In the genomic region with DNA sequence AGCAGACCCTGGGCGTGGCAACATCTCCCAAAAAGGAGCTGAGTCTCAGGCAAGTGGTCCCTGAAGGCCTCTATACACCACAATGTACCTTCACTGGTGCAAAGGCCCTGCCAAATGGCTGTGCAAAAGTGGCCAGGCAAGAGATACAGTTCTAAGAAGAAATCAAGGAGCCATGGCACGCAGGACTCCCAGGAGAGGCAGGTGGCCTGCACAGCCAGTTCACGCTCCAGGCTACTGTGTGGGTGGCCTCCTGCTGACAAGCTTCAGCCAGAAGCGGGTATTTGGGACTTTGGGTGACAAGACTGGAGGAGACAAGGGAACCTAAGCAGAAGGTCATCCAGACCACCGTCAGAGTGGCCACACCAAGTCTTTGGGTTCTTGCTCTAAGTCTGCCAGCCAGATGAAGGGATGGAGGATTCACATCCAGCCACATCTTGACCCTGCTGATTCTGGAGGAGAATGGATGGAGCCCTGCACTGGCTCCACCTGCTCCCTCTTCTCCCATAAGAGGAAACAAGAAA, we compare ENCODE assay signal across 10 cellular contexts. TPM values are rescaled to one million over a fixed set of nuclear protein-coding genes. Genes with fewer than 3 reads are reported as not detected.
DNase-seq lines count a peak whose midpoint lies in the region; ATAC-seq and TF ChIP-seq lines count a peak whose summit lies in the region.
"Had no signal": no experiment of that assay in that cellular context is flagged by ENCODE, and none has a peak within 500 bp of the region (broad histone marks: within the 10 kb centered on the region; RNA-seq: fewer than 3 reads in every experiment).

No MANE protein-coding gene starts in this region.

- peaks cover 0 to 20% (median 7%) of the 10 kb centered on the region in 11 experiments; a peak in 13 of 22 replicates for H3K9me3 ChIP-seq in BLaER1 treated with 17β-estradiol and CSF1 and Interleukin-3, amounts not matched to agents 10 nM and 100 nM (replicated peaks in 1 of 11)
- no peaks in the 10 kb centered on the region for H3K9me3 ChIP-seq in HCT116 (ENCODE audit: control insufficient read depth in 1 of 2, insufficient read depth in 1 of 2, low read depth in 1 of 2, low read length in 2 of 2)
- no peaks in the 10 kb centered on the region for H3K9me3 ChIP-seq in trophoblast cell (ENCODE audit: insufficient read depth, low read depth, low read length)
- H3K9me3 ChIP-seq: SK-N-SH had no signal

- H4K12ac ChIP-seq in trophoblast cell (ENCODE audit: low read depth, low read length), result no peak overlapping the region

- no peak for TF ChIP-seq RAD21 in HCT116 (IDR thresholded peaks at IDR 0.05; ENCODE audit: low read depth)

- peak overlapping the region; percentile 61 for H2BK120ac ChIP-seq in trophoblast cell (ENCODE audit: insufficient read depth, low read length, poor library complexity)

- WGBS in trophoblast cell (ENCODE audit: extremely low coverage, insufficient coverage, insufficient read length), result no CpG with 5 or more reads among the region's 5 CpGs

- no TSS peak for BruUV-seq in HCT116 (replicated peaks; lab: Mats Ljungman, UMichigan)

- peak overlapping the region; percentile 92 to 99 (median 98); a peak in 19 of 22 replicates for H3K9ac ChIP-seq in BLaER1 treated with 17β-estradiol and CSF1 and Interleukin-3, amounts not matched to agents 10 nM and 100 nM
- H3K9ac ChIP-seq in HCT116 (ENCODE audit: low read length) (no peak overlapping the region), trophoblast cell (ENCODE audit: low read length) (no peak overlapping the region)

- H3K4me1 ChIP-seq in BLaER1 treated with 17β-estradiol and CSF1 and Interleukin-3, amounts not matched to agents 10 nM and 100 nM, result peaks cover 56 to 86% (median 67%) of the 10 kb centered on the region in 10 experiments
- H3K4me1 ChIP-seq in HCT116 (ENCODE audit: control insufficient read depth in 1 of 2, insufficient read depth in 2 of 2, low read length in 2 of 2), result peaks cover 52 to 57% of the 10 kb centered on the region in 2 experiments
- peaks cover 26 to 27% of the 10 kb centered on the region in 2 experiments for H3K4me1 ChIP-seq in trophoblast cell (ENCODE audit: control insufficient read depth in 1 of 2, insufficient read depth in 2 of 2, low read length in 2 of 2)

- POLR2A ChIA-PET in HCT116 (lab: Charles Lee), result interaction anchor here (0.8 to 12.3 kb wide), 4 partner anchors 18 to 564 kb away, joined by 3 to 120 read pairs (median 24); partner anchors contain the start of gene ZFP36L1

- RAD21 ChIA-PET in HCT116 (lab: Charles Lee; ENCODE audit: low non-redundant PET in 1 of 2, low total read pairs in 2 of 2, uncharacterized antibody in 2 of 2, unreplicated experiment in 2 of 2), result interaction anchor here in 1 of 2 experiments (1.5 kb wide), 1 partner anchor 28 kb away, joined by 5 read pairs; no protein-coding TSS in a partner anchor

- no peak overlapping the region for H3K23ac ChIP-seq in trophoblast cell (ENCODE audit: low read length)

- DNase-seq in HCT116 (ENCODE audit: low read depth, low spot score) (no peak), dorsolateral prefrontal cortex (no peak), trophoblast cell (peak in 1 of 2 donors; percentile 27), RKO (ENCODE audit: low spot score) (no peak), omental fat pad (ENCODE audit: low spot score) (no peak)
- DNase-seq: GM23248 had no signal

- no peaks in the 10 kb centered on the region for H3K9me2 ChIP-seq in HCT116 (ENCODE audit: insufficient read depth)
- H3K9me2 ChIP-seq: SK-N-SH had no signal

- H3K4me2 ChIP-seq in BLaER1 treated with 17β-estradiol and CSF1 and Interleukin-3, amounts not matched to agents 10 nM and 100 nM, result peak overlapping the region; percentile 89 to 100 (median 98)
- peak overlapping the region; percentile 83; the same call in 1 of the 2 replicates for H3K4me2 ChIP-seq in HCT116 (ENCODE audit: low read length)
- no peak overlapping the region for H3K4me2 ChIP-seq in trophoblast cell (ENCODE audit: low read length)

- no peak overlapping the region for H3K14ac ChIP-seq in trophoblast cell (ENCODE audit: low read length)

- peak overlapping the region; percentile 84 for H2BK5ac ChIP-seq in trophoblast cell (ENCODE audit: low read depth, low read length, poor library complexity)

- peak overlapping the region; percentile 87 for H4K91ac ChIP-seq in trophoblast cell (ENCODE audit: low read depth, low read length)

- peak overlapping the region; percentile 83 for H2BK12ac ChIP-seq in trophoblast cell (ENCODE audit: low read length)

- peak overlapping the region; percentile 97 to 100 (median 99); a peak in 17 of 22 replicates for H3K27ac ChIP-seq in BLaER1 treated with 17β-estradiol and CSF1 and Interleukin-3, amounts not matched to agents 10 nM and 100 nM
- H3K27ac ChIP-seq in HCT116 (ENCODE audit: low read depth, low read length) (peak overlapping the region; percentile 99), dorsolateral prefrontal cortex (peak overlapping the region in 53 of 59 donors; percentile 22 to 100 (median 99)), trophoblast cell (ENCODE audit: low read depth, low read length) (no peak overlapping the region)

- H4K8ac ChIP-seq in trophoblast cell (ENCODE audit: low read depth, low read length), result no peak overlapping the region

- TF ChIP-seq CTCF in HCT116 (IDR thresholded peaks at IDR 0.05 in 2 of 3, conservative IDR thresholded peaks at IDR 0.05 in 1 of 3; ENCODE audit: borderline replicate concordance in 1 of 3, insufficient read depth in 1 of 3, low read depth in 2 of 3, low read length in 2 of 3) (no peak), dorsolateral prefrontal cortex (IDR thresholded peaks at IDR 0.05 in 54 of 56, conservative IDR thresholded peaks at IDR 0.05 in 2 of 56; ENCODE audit: low read depth in 1 of 56, partially characterized antibody in 56 of 56) (no peak), omental fat pad (IDR thresholded peaks at IDR 0.05) (no peak)

- 0 out of 22 replicates have a peak, but pooled peaks cover 0 to 1% (median 0%) of the 10 kb centered on the region in 11 experiments for H3K36me3 ChIP-seq in BLaER1 treated with 17β-estradiol and CSF1 and Interleukin-3, amounts not matched to agents 10 nM and 100 nM
- no peaks in the 10 kb centered on the region for H3K36me3 ChIP-seq in HCT116 (ENCODE audit: control insufficient read depth in 1 of 2, insufficient read depth in 2 of 2, low read length in 2 of 2)
- H3K36me3 ChIP-seq in trophoblast cell (ENCODE audit: control insufficient read depth in 1 of 2, insufficient read depth in 2 of 2, low read length in 2 of 2), result no peaks in the 10 kb centered on the region

- ATAC-seq in HCT116, result no peak
- ATAC-seq in HG03460 (IDR thresholded peaks at IDR 0.05; ENCODE audit: unreplicated experiment), result no peak
- ATAC-seq in GM18867 (IDR thresholded peaks at IDR 0.05; ENCODE audit: unreplicated experiment), result no peak
- ATAC-seq in omental fat pad (ENCODE audit: low FRiP score), result no peak

- H3K4me3 ChIP-seq in BLaER1 treated with 17β-estradiol and CSF1 and Interleukin-3, amounts not matched to agents 10 nM and 100 nM, result peak overlapping the region; percentile 49 to 77 (median 64); a peak in 15 of 20 replicates
- H3K4me3 ChIP-seq in HCT116 (replicated peaks in 1 of 2; ENCODE audit: low read depth in 1 of 2, low read length in 2 of 2), result no peak overlapping the region
- no peak overlapping the region for H3K4me3 ChIP-seq in dorsolateral prefrontal cortex
- H3K4me3 ChIP-seq in trophoblast cell (ENCODE audit: low read depth, low read length), result no peak overlapping the region

- peaks cover 34% of the 10 kb centered on the region for H3K79me1 ChIP-seq in trophoblast cell (ENCODE audit: low read length)

- H4K20me1 ChIP-seq in BLaER1 treated with 17β-estradiol and CSF1 and Interleukin-3, amounts not matched to agents 10 nM and 100 nM, result peaks cover 0 to 11% (median 0%) of the 10 kb centered on the region in 11 experiments; a peak in 2 of 22 replicates
- no peaks in the 10 kb centered on the region for H4K20me1 ChIP-seq in HCT116 (ENCODE audit: insufficient read depth)

- H2AK5ac ChIP-seq in trophoblast cell (ENCODE audit: low read length), result peak overlapping the region; percentile 42

- no peak for TF ChIP-seq POLR2A in HCT116 (IDR thresholded peaks at IDR 0.05; ENCODE audit: borderline replicate concordance, extremely low read depth, insufficient read depth, insufficient read length)

- CTCF ChIA-PET in HCT116 (lab: Charles Lee), result no interaction called here

- no peak overlapping the region for H2AFZ ChIP-seq in HCT116 (ENCODE audit: low read depth, low read length, poor library complexity, severe bottlenecking)
- peak overlapping the region; percentile 19 for H2AFZ ChIP-seq in trophoblast cell (ENCODE audit: insufficient read depth, low read length, poor library complexity)
- H2AFZ ChIP-seq: GM23248 had no signal

- H3K79me2 ChIP-seq in HCT116 (ENCODE audit: insufficient read depth, low read length) (no peaks in the 10 kb centered on the region), trophoblast cell (ENCODE audit: control insufficient read depth, insufficient read depth, low read length, poor library complexity) (peaks cover 14% of the 10 kb centered on the region)

- H3K27me3 ChIP-seq in BLaER1 treated with 17β-estradiol and CSF1 and Interleukin-3, amounts not matched to agents 10 nM and 100 nM, result no peaks in the 10 kb centered on the region
- H3K27me3 ChIP-seq in HCT116 (ENCODE audit: insufficient read depth, low read length) (no peaks in the 10 kb centered on the region), dorsolateral prefrontal cortex (no peaks in the 10 kb centered on the region), trophoblast cell (ENCODE audit: insufficient read depth, low read length) (no peaks in the 10 kb centered on the region)

- intact Hi-C loops in HCT116 (cut with micrococcal nuclease) (loop anchor here (10.0 kb wide), 1 partner anchor 729 kb away; no protein-coding TSS in a partner anchor), dorsolateral prefrontal cortex (cut with DNase I) (no loop called here)

- peak overlapping the region; percentile 34 for H3K4ac ChIP-seq in trophoblast cell (ENCODE audit: low read depth, low read length)

- H3K18ac ChIP-seq in trophoblast cell (ENCODE audit: low read length), result peak overlapping the region; percentile 2

TF ChIP-seq in HCT116, 20 proteins besides CTCF, POLR2A, EP300 and RAD21 (continues in another document):
- no peak for TF ChIP-seq CBX3 (IDR thresholded peaks at IDR 0.05; ENCODE audit: low read depth)
- TF ChIP-seq ATF3 (IDR thresholded peaks at IDR 0.05), result no peak
- no peak for TF ChIP-seq FOSL1 (IDR thresholded peaks at IDR 0.05; ENCODE audit: low read depth)
- TF ChIP-seq ZFX (IDR thresholded peaks at IDR 0.05), result no peak
- TF ChIP-seq YY1 (IDR thresholded peaks at IDR 0.05; ENCODE audit: extremely low read depth, insufficient replicate concordance, low read depth, low read length), result no peak
- TF ChIP-seq SIN3A (IDR thresholded peaks at IDR 0.05; ENCODE audit: low read depth), result no peak
- no peak for TF ChIP-seq EGR1 (IDR thresholded peaks at IDR 0.05; ENCODE audit: low read depth)

RNA-seq across cellular contexts. Expression of gene ZFP36L1, which starts 20.5 kb away (rescaled TPM):
- 304 TPM for total RNA-seq in HCT116 (2021; ENCODE audit: unreplicated experiment)
- 177 and 302 TPM in 2 replicates for polyA plus RNA-seq in HCT116 (2012)
- total RNA-seq in dorsolateral prefrontal cortex, result 100 to 1,000 TPM in 78 of 120 experiments, 10 to 100 TPM in 42; 50.7 to 283 (median 111) TPM
- 487 and 493 TPM in 2 replicates for polyA plus RNA-seq in trophoblast cell (2013)
- 100 to 1,000 TPM; 363 to 395 (median 384) TPM for total RNA-seq in omental fat pad

Comparison
In these comparisons a context has a peak if more than half of its experiments do, and no peak if none do; other contexts are left out.
1. H3K4me3 ChIP-seq: peak in BLaER1 treated with 17β-estradiol and CSF1 and Interleukin-3, amounts not matched to agents 10 nM and 100 nM (10 of 10); none in HCT116 (0 of 2), dorsolateral prefrontal cortex (0 of 59) and trophoblast cell (single experiment).
2. H3K9ac ChIP-seq: peak in BLaER1 treated with 17β-estradiol and CSF1 and Interleukin-3, amounts not matched to agents 10 nM and 100 nM (11 of 11); none in HCT116 (single experiment) and trophoblast cell (single experiment).